ENCODE assay signal across 7 cellular contexts in the genomic region with DNA sequence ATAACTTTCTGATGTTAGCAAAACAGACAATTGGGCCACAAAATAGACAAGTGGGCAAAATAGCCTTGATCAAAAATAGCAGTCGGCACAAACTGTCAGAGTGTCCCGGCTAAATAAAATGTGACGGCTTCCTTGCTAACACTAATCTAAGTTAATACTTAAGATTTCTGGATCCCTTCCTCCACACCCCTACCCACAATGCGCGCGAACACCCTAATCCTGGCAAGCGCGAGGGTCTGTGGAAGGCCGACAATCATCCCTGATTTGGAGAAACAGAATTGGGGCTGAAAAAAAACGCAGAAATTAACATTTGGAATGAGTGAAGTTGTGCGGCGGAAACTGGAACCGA. TPM values are rescaled to one million over a fixed set of nuclear protein-coding genes. Genes with fewer than 3 reads are reported as not detected.
A peak's percentile ranks its signal among the peaks of the same experiment; 100 is the strongest.
DNase-seq lines count a peak whose midpoint lies in the region; ATAC-seq and TF ChIP-seq lines count a peak whose summit lies in the region.

No MANE protein-coding gene starts in this region.

- H3K27me3 Mint-ChIP-seq in activated CD8-positive, alpha-beta T cell treated with anti-CD3 and anti-CD28 coated beads for 36 hours: no peaks in the 10 kb centered on the region

- peaks cover 20% of the 10 kb centered on the region for H3K36me3 Mint-ChIP-seq in activated CD8-positive, alpha-beta T cell treated with anti-CD3 and anti-CD28 coated beads for 36 hours (ENCODE audit: low read depth)

- no peaks in the 10 kb centered on the region for H3K9me3 Mint-ChIP-seq in activated CD8-positive, alpha-beta T cell treated with anti-CD3 and anti-CD28 coated beads for 36 hours

- POLR2A ChIA-PET in activated CD8-positive, alpha-beta T cell treated with anti-CD3 and anti-CD28 coated beads for 36 hours (lab: Charles Lee): interaction anchor here (0.6 to 1.3 kb wide), 3 partner anchors 18 to 106 kb away, joined by 3 to 4 read pairs (median 3); a partner anchor contains a TSS

- peak overlapping the region; percentile 95 for H3K27ac Mint-ChIP-seq in activated CD8-positive, alpha-beta T cell treated with anti-CD3 and anti-CD28 coated beads for 36 hours

- H3K4me3 Mint-ChIP-seq in activated CD8-positive, alpha-beta T cell treated with anti-CD3 and anti-CD28 coated beads for 36 hours: peak overlapping the region; percentile 97

- H3K4me3 ChIP-seq in iPS-18a (ENCODE audit: low read length) (peak overlapping the region; percentile 73), stomach smooth muscle (ENCODE audit: low read length in 2 of 2) (peak overlapping the region; percentile 82 to 90)

- peak; percentile 0 for ATAC-seq in HG02870 (IDR thresholded peaks at IDR 0.05; ENCODE audit: unreplicated experiment)
- ATAC-seq in activated CD8-positive, alpha-beta T cell treated with anti-CD3 and anti-CD28 coated beads for 36 hours: no peak

- DNase-seq in activated CD8-positive, alpha-beta T cell treated with anti-CD3 and anti-CD28 coated beads for 36 hours: no peak
- DNase-seq in SW 1271 (lab: John Stamatoyannopoulos, UW): no peak
- no peak for DNase-seq in stimulated activated CD4-positive, alpha-beta T cell treated with anti-CD3 and anti-CD28 coated beads, Interleukin-12 subunit alpha, Interleukin-12 subunit beta, amount 100 ng/mL, for 4 hours
- no peak for DNase-seq in NCI-H1092 treated with DMSO at 0.1 percent for 48 hours (lab: John Stamatoyannopoulos, UW)

- H3K27ac ChIP-seq in iPS-18a (ENCODE audit: low read length) (peak overlapping the region; percentile 54), stomach smooth muscle (ENCODE audit: low read length) (peak overlapping the region; percentile 60)

- H3K9me3 ChIP-seq in iPS-18a (ENCODE audit: control insufficient read depth, low read depth, low read length) (no peaks in the 10 kb centered on the region), stomach smooth muscle (ENCODE audit: control insufficient read depth in 2 of 2, low read length in 2 of 2) (no peaks in the 10 kb centered on the region)

- intact Hi-C loops in activated CD8-positive, alpha-beta T cell treated with anti-CD3 and anti-CD28 coated beads for 36 hours (cut with micrococcal nuclease): no loop called here

- H3K9ac ChIP-seq in iPS-18a (ENCODE audit: low read length): peak overlapping the region; percentile 75
- peak overlapping the region; percentile 72 to 86 for H3K9ac ChIP-seq in stomach smooth muscle (ENCODE audit: low read length in 2 of 2)

- no peaks in the 10 kb centered on the region for H3K27me3 ChIP-seq in iPS-18a (ENCODE audit: control insufficient read depth, insufficient read depth, low read length)
- H3K27me3 ChIP-seq in stomach smooth muscle (ENCODE audit: control insufficient read depth in 1 of 2, insufficient read depth in 2 of 2, low read length in 2 of 2): no peaks in the 10 kb centered on the region

- CTCF ChIA-PET in activated CD8-positive, alpha-beta T cell treated with anti-CD3 and anti-CD28 coated beads for 36 hours (lab: Charles Lee): interaction anchor here (1.0 to 1.2 kb wide), 2 partner anchors 10 to 876 kb away, joined by 3 read pairs; no protein-coding TSS in a partner anchor

- H3K36me3 ChIP-seq in iPS-18a (ENCODE audit: control insufficient read depth, low read depth, low read length) (no peaks in the 10 kb centered on the region), stomach smooth muscle (ENCODE audit: control insufficient read depth in 2 of 2, insufficient read depth in 2 of 2, low read length in 2 of 2) (no peaks in the 10 kb centered on the region)

- TF ChIP-seq CTCF in activated CD8-positive, alpha-beta T cell treated with anti-CD3 and anti-CD28 coated beads for 36 hours (IDR thresholded peaks at IDR 0.05): no peak

- H3K4me1 Mint-ChIP-seq in activated CD8-positive, alpha-beta T cell treated with anti-CD3 and anti-CD28 coated beads for 36 hours (ENCODE audit: low read depth): peaks cover 36% of the 10 kb centered on the region

- H3K4me1 ChIP-seq in iPS-18a (ENCODE audit: control insufficient read depth, low read depth, low read length): peaks cover 31% of the 10 kb centered on the region
- H3K4me1 ChIP-seq in stomach smooth muscle (ENCODE audit: control insufficient read depth, insufficient read depth, low read length): peaks cover 8% of the 10 kb centered on the region

RNA-seq across cellular contexts. Expression of gene CEP290, which starts 0.5 kb away (rescaled TPM):
- total RNA-seq in activated CD8-positive, alpha-beta T cell treated with anti-CD3 and anti-CD28 coated beads for 36 hours: 10 to 100 TPM; 15.2 to 15.3 TPM

RNA-seq across cellular contexts. Expression of gene TMTC3, which starts 0.7 kb away (rescaled TPM):
- total RNA-seq in activated CD8-positive, alpha-beta T cell treated with anti-CD3 and anti-CD28 coated beads for 36 hours: 1 to 10 TPM; 4.7 to 5.0 TPM
